Comparison of ENCODE assay signal across 1 cellular context in genomic region chr19:17475541-17476115, GRCh38.
A peak's percentile ranks its signal among the peaks of the same experiment; 100 is the strongest.
TF ChIP-seq lines count a peak whose summit lies in the region.

No MANE protein-coding gene starts in this region.

TF ChIP-seq in HepG2, 621 proteins besides CTCF, POLR2A, EP300 and RAD21 (continued from another document):
- TF ChIP-seq, protein P1, sequence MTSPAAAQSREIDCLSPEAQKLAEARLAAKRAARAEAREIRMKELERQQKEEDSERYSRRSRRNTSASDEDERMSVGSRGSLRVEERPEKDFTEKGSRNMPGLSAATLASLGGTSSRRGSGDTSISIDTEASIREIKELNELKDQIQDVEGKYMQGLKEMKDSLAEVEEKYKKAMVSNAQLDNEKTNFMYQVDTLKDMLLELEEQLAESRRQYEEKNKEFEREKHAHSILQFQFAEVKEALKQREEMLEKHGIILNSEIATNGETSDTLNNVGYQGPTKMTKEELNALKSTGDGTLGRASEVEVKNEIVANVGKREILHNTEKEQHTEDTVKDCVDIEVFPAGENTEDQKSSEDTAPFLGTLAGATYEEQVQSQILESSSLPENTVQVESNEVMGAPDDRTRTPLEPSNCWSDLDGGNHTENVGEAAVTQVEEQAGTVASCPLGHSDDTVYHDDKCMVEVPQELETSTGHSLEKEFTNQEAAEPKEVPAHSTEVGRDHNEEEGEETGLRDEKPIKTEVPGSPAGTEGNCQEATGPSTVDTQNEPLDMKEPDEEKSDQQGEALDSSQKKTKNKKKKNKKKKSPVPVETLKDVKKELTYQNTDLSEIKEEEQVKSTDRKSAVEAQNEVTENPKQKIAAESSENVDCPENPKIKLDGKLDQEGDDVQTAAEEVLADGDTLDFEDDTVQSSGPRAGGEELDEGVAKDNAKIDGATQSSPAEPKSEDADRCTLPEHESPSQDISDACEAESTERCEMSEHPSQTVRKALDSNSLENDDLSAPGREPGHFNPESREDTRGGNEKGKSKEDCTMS (CRISPR knock-in tag; conservative IDR thresholded peaks at IDR 0.05), result no peak
- no peak for TF ChIP-seq ZMAT3 (CRISPR knock-in tag; conservative IDR thresholded peaks at IDR 0.05)
- TF ChIP-seq ZNF687 (CRISPR knock-in tag; IDR thresholded peaks at IDR 0.05), result peak; percentile 95
- peak; percentile 57 for TF ChIP-seq POLR2G (IDR thresholded peaks at IDR 0.05; ENCODE audit: low read depth, low read length)
- no peak for TF ChIP-seq STAG1 (CRISPR knock-in tag; IDR thresholded peaks at IDR 0.05)
- no peak for TF ChIP-seq ZFP36L1 (CRISPR knock-in tag; IDR thresholded peaks at IDR 0.05)
- TF ChIP-seq, protein P2, sequence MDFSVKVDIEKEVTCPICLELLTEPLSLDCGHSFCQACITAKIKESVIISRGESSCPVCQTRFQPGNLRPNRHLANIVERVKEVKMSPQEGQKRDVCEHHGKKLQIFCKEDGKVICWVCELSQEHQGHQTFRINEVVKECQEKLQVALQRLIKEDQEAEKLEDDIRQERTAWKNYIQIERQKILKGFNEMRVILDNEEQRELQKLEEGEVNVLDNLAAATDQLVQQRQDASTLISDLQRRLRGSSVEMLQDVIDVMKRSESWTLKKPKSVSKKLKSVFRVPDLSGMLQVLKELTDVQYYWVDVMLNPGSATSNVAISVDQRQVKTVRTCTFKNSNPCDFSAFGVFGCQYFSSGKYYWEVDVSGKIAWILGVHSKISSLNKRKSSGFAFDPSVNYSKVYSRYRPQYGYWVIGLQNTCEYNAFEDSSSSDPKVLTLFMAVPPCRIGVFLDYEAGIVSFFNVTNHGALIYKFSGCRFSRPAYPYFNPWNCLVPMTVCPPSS (IDR thresholded peaks at IDR 0.05), result no peak
- TF ChIP-seq, protein P3, sequence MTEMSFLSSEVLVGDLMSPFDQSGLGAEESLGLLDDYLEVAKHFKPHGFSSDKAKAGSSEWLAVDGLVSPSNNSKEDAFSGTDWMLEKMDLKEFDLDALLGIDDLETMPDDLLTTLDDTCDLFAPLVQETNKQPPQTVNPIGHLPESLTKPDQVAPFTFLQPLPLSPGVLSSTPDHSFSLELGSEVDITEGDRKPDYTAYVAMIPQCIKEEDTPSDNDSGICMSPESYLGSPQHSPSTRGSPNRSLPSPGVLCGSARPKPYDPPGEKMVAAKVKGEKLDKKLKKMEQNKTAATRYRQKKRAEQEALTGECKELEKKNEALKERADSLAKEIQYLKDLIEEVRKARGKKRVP (CRISPR knock-in tag; IDR thresholded peaks at IDR 0.05), result no peak
- no peak for TF ChIP-seq ZEB1 (IDR thresholded peaks at IDR 0.05; ENCODE audit: insufficient replicate concordance, low read depth)
- TF ChIP-seq ZBTB21 (CRISPR knock-in tag; IDR thresholded peaks at IDR 0.05), result no peak
- no peak for TF ChIP-seq PRMT3 (CRISPR knock-in tag; IDR thresholded peaks at IDR 0.05; ENCODE audit: borderline replicate concordance, low read depth)
- TF ChIP-seq TCF7L2 (IDR thresholded peaks at IDR 0.05; ENCODE audit: low read depth, low read length), result no peak
- no peak for TF ChIP-seq ZNF275 (CRISPR knock-in tag; IDR thresholded peaks at IDR 0.05; ENCODE audit: borderline replicate concordance)
- no peak for TF ChIP-seq YY1 (IDR thresholded peaks at IDR 0.05; ENCODE audit: insufficient read depth, insufficient replicate concordance, low read depth, low read length)
- TF ChIP-seq ZNF205 (CRISPR knock-in tag; IDR thresholded peaks at IDR 0.05), result no peak
- TF ChIP-seq SKI (IDR thresholded peaks at IDR 0.05; ENCODE audit: partially characterized antibody), result no peak
- TF ChIP-seq HNF4G (IDR thresholded peaks at IDR 0.05; ENCODE audit: borderline replicate concordance, low read depth, low read length), result no peak
- no peak for TF ChIP-seq HNF4G (CRISPR knock-in tag; IDR thresholded peaks at IDR 0.05; ENCODE audit: borderline replicate concordance, low read depth)
- no peak for TF ChIP-seq SATB2 (CRISPR knock-in tag; IDR thresholded peaks at IDR 0.05)
- TF ChIP-seq, protein P4, sequence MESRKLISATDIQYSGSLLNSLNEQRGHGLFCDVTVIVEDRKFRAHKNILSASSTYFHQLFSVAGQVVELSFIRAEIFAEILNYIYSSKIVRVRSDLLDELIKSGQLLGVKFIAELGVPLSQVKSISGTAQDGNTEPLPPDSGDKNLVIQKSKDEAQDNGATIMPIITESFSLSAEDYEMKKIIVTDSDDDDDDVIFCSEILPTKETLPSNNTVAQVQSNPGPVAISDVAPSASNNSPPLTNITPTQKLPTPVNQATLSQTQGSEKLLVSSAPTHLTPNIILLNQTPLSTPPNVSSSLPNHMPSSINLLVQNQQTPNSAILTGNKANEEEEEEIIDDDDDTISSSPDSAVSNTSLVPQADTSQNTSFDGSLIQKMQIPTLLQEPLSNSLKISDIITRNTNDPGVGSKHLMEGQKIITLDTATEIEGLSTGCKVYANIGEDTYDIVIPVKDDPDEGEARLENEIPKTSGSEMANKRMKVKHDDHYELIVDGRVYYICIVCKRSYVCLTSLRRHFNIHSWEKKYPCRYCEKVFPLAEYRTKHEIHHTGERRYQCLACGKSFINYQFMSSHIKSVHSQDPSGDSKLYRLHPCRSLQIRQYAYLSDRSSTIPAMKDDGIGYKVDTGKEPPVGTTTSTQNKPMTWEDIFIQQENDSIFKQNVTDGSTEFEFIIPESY (CRISPR knock-in tag; IDR thresholded peaks at IDR 0.05), result no peak
- TF ChIP-seq, protein P5, sequence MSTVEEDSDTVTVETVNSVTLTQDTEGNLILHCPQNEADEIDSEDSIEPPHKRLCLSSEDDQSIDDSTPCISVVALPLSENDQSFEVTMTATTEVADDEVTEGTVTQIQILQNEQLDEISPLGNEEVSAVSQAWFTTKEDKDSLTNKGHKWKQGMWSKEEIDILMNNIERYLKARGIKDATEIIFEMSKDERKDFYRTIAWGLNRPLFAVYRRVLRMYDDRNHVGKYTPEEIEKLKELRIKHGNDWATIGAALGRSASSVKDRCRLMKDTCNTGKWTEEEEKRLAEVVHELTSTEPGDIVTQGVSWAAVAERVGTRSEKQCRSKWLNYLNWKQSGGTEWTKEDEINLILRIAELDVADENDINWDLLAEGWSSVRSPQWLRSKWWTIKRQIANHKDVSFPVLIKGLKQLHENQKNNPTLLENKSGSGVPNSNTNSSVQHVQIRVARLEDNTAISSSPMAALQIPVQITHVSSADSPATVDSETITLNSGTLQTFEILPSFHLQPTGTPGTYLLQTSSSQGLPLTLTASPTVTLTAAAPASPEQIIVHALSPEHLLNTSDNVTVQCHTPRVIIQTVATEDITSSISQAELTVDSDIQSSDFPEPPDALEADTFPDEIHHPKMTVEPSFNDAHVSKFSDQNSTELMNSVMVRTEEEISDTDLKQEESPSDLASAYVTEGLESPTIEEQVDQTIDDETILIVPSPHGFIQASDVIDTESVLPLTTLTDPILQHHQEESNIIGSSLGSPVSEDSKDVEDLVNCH (CRISPR knock-in tag; IDR thresholded peaks at IDR 0.05), result no peak
- TF ChIP-seq MBNL3 (CRISPR knock-in tag; conservative IDR thresholded peaks at IDR 0.05), result no peak
- no peak for TF ChIP-seq ZC3H4 (CRISPR knock-in tag; IDR thresholded peaks at IDR 0.05; ENCODE audit: borderline replicate concordance)
- no peak for TF ChIP-seq MAZ (IDR thresholded peaks at IDR 0.05; ENCODE audit: borderline replicate concordance, low read depth, low read length)
- no peak for TF ChIP-seq MAZ (CRISPR knock-in tag; IDR thresholded peaks at IDR 0.05; ENCODE audit: low read depth)
- no peak for TF ChIP-seq NFKBIZ (CRISPR knock-in tag; IDR thresholded peaks at IDR 0.05)
- TF ChIP-seq GRHL1 (CRISPR knock-in tag; conservative IDR thresholded peaks at IDR 0.05), result no peak
